Comparison of ENCODE assay signal across 23 cellular contexts in genomic region chr2:222214885-222215284, GRCh38.
"Had no signal": no experiment of that assay in that cellular context is flagged by ENCODE, and none has a peak within 500 bp of the region (broad histone marks: within the 10 kb centered on the region; RNA-seq: fewer than 3 reads in every experiment).

No MANE protein-coding gene starts in this region.

- H3K4me1 ChIP-seq: SJSA1 had no signal

- H3K36me3 ChIP-seq: brain microvascular endothelial cell, cardiac muscle cell, SJSA1, WERI-Rb-1 had no signal

- H3K27ac ChIP-seq: brain microvascular endothelial cell, SJSA1, WERI-Rb-1 had no signal

- DNase-seq: activated CD4-positive, alpha-beta memory T cell treated with anti-CD3 and anti-CD28 coated beads, Interleukin-2, amount 10 ng/mL, durations not matched to agents 7 days and 5 days; activated CD4-positive, alpha-beta T cell treated with anti-CD3 and anti-CD28 coated beads for 36 hours; activated CD4-positive, alpha-beta T cell treated with anti-CD3 and anti-CD28 coated beads, Interleukin-2, amount 50 U/mL, for 1 hour; activated gamma-delta T cell; activated naive CD4-positive, alpha-beta T cell treated with anti-CD3 and anti-CD28 coated beads, Interleukin-2, amount 10 ng/mL, durations not matched to agents 7 days and 5 days; activated naive CD8-positive, alpha-beta T cell treated with anti-CD3 and anti-CD28 coated beads for 36 hours; activated T-cell treated with anti-CD3 and anti-CD28 coated beads for 4 hours; activated T-cell treated with anti-CD3 and anti-CD28 coated beads, Interleukin-2, amount 50 U/mL, for 48 hours; brain microvascular endothelial cell; NCI-H1092; NCI-H1417; NCI-H2029; NCI-H2107; NCI-H2171 treated with DMSO at 0.1 percent for 48 hours; NCI-H226; NCI-H526 treated with DMSO at 0.1 percent for 48 hours; NCI-H82; RPMI8226; T-helper 1 cell; WERI-Rb-1 had no signal

- H3K27me3 ChIP-seq: brain microvascular endothelial cell, cardiac muscle cell had no signal

- H3K9me3 ChIP-seq: SJSA1 had no signal

- H3K4me3 ChIP-seq: cardiac muscle cell, K562, SJSA1 had no signal
